ENCODE assay signal across 11 cellular contexts in the genomic region with DNA sequence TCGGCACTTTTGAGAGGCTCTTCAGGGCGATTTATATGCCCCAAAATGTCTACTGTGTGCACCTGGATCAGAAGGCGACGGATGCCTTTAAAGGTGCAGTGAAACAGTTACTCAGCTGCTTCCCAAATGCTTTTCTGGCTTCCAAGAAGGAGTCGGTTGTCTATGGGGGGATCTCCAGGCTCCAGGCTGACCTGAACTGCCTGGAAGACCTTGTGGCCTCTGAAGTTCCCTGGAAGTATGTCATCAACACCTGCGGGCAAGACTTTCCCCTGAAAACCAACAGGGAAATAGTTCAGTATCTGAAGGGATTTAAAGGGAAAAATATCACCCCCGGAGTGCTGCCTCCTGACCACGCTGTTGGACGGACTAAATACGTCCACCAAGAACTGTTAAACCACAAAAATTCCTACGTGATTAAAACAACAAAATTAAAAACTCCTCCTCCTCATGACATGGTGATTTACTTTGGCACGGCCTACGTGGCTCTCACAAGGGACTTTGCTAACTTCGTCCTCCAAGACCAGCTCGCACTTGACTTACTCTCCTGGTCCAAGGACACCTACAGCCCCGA. TPM values are rescaled to one million over a fixed set of nuclear protein-coding genes. Genes with fewer than 3 reads are reported as not detected.
DNase-seq lines count a peak whose midpoint lies in the region; ATAC-seq and TF ChIP-seq lines count a peak whose summit lies in the region.
"Had no signal": no experiment of that assay in that cellular context is flagged by ENCODE, and none has a peak within 500 bp of the region (broad histone marks: within the 10 kb centered on the region; RNA-seq: fewer than 3 reads in every experiment).

No MANE protein-coding gene starts in this region.

- H3K4me3 ChIP-seq in breast epithelium (peak overlapping the region; percentile 26 to 64 (median 43)), ascending aorta (peak overlapping the region; percentile 57 to 67), mesodermal cell (ENCODE audit: extremely low read depth, insufficient read depth, low read length, poor library complexity, severe bottlenecking) (no peak overlapping the region), aorta (ENCODE audit: low read length in 2 of 2) (peak overlapping the region; percentile 90 to 92)

- DNase-seq in breast epithelium (ENCODE audit: low spot score in 2 of 2) (peak; percentile 54), MCF 10A (ENCODE audit: unreplicated experiment) (no peak), ascending aorta (ENCODE audit: low spot score in 2 of 2) (peak in 1 of 2 donors; percentile 80), aorta (no peak), NCI-H226 (no peak), amniotic stem cell (lab: John Stamatoyannopoulos, UW) (no peak)
- DNase-seq: activated gamma-delta T cell, left cardiac atrium had no signal

- 91 to 95% methylated on average over 14 to 16 of the region's 16 CpGs for WGBS in mesodermal cell (ENCODE audit: insufficient coverage in 2 of 2), 2 experiments
- WGBS in aorta, 2 donors: 19% methylated on average over 16 of the region's 16 CpGs

- no peak overlapping the region for H3K4me3 Mint-ChIP-seq in MCF 10A (ENCODE audit: unreplicated experiment)

- POLR2A ChIA-PET in MCF 10A (lab: Yijun Ruan, JAX): no interaction called here

- H3K36me3 ChIP-seq in breast epithelium (no peaks in the 10 kb centered on the region), ascending aorta (no peaks in the 10 kb centered on the region), mesodermal cell (ENCODE audit: control insufficient read depth, insufficient read depth, low read length) (no peaks in the 10 kb centered on the region), aorta (ENCODE audit: control insufficient read depth in 1 of 2, insufficient read depth in 2 of 2, low read length in 1 of 2) (no peaks in the 10 kb centered on the region)

- H3K36me3 Mint-ChIP-seq in MCF 10A (ENCODE audit: insufficient read depth, unreplicated experiment): no peaks in the 10 kb centered on the region

- peaks cover 4% of the 10 kb centered on the region for H3K4me1 Mint-ChIP-seq in MCF 10A (ENCODE audit: insufficient read depth, unreplicated experiment)

- no peaks in the 10 kb centered on the region for H3K27me3 Mint-ChIP-seq in MCF 10A (ENCODE audit: insufficient read depth, unreplicated experiment)

- intact Hi-C loops in breast epithelium (cut with DNase I; ENCODE audit: low total_unique reads) (loop anchor here (1.0 to 2.0 kb wide), 2 partner anchors 16 to 99 kb away; no protein-coding TSS in a partner anchor), MCF 10A (cut with micrococcal nuclease) (no loop called here), ascending aorta (cut with DNase I) (loop anchor here (5.0 kb wide), 1 partner anchor 43 kb away; no protein-coding TSS in a partner anchor), aorta (cut with DNase I) (no loop called here)

- BruUV-seq in MCF 10A (replicated peaks; lab: Mats Ljungman, UMichigan): no TSS peak

- H3K27ac Mint-ChIP-seq in MCF 10A (ENCODE audit: low read depth, unreplicated experiment): no peak overlapping the region

- H3K9me3 ChIP-seq in breast epithelium (no peaks in the 10 kb centered on the region), ascending aorta (no peaks in the 10 kb centered on the region), mesodermal cell (ENCODE audit: control insufficient read depth, low read length) (no peaks in the 10 kb centered on the region), aorta (ENCODE audit: control insufficient read depth, low read length) (no peaks in the 10 kb centered on the region)

- peak; percentile 14 for TF ChIP-seq POLR2A in breast epithelium (IDR thresholded peaks at IDR 0.05)

- ATAC-seq in aorta (ENCODE audit: low FRiP score) (peak; percentile 19), GM21367 (IDR thresholded peaks at IDR 0.05; ENCODE audit: unreplicated experiment) (no peak)
- ATAC-seq: HCT116 had no signal

- H3K9me3 Mint-ChIP-seq in MCF 10A (ENCODE audit: unreplicated experiment): no peaks in the 10 kb centered on the region

- no peaks in the 10 kb centered on the region for H3K27me3 ChIP-seq in breast epithelium
- H3K27me3 ChIP-seq in ascending aorta: no peaks in the 10 kb centered on the region
- H3K27me3 ChIP-seq in aorta (ENCODE audit: control insufficient read depth in 1 of 2, insufficient read depth in 2 of 2, low read length in 1 of 2): no peaks in the 10 kb centered on the region

- no peak for TF ChIP-seq CTCF in breast epithelium (IDR thresholded peaks at IDR 0.05)
- TF ChIP-seq CTCF in MCF 10A (IDR thresholded peaks at IDR 0.05; ENCODE audit: unreplicated experiment): no peak
- TF ChIP-seq CTCF in ascending aorta (IDR thresholded peaks at IDR 0.05): no peak

- CTCF ChIA-PET in MCF 10A (lab: Yijun Ruan, JAX): no interaction called here

- no peaks in the 10 kb centered on the region for H3K4me1 ChIP-seq in breast epithelium
- peaks cover 0 to 10% of the 10 kb centered on the region in 2 donors for H3K4me1 ChIP-seq in ascending aorta
- peaks cover 30% of the 10 kb centered on the region for H3K4me1 ChIP-seq in mesodermal cell (ENCODE audit: control insufficient read depth, insufficient read depth, low read length, poor library complexity, severe bottlenecking)
- peaks cover 0 to 2% of the 10 kb centered on the region in 2 donors for H3K4me1 ChIP-seq in aorta (ENCODE audit: control insufficient read depth in 1 of 2, insufficient read depth in 2 of 2, low read length in 2 of 2)

- H3K27ac ChIP-seq in breast epithelium (peak overlapping the region; percentile 90 to 92), ascending aorta (peak overlapping the region; percentile 80 to 92), mesodermal cell (ENCODE audit: low read depth, low read length, severe bottlenecking) (peak overlapping the region; percentile 57), aorta (ENCODE audit: low read depth in 1 of 2, low read length in 2 of 2) (peak overlapping the region; percentile 97 to 100)

RNA-seq across cellular contexts. Expression of a gene that starts 8.2 kb away (rescaled TPM):
- total RNA-seq in breast epithelium (10 to 100 TPM in 2 of 3 donors, 1 to 10 TPM in 1; 1.4 to 22.0 (median 13.4) TPM), MCF 10A (2022) (0.63 and 0.96 TPM in 2 replicates), ascending aorta (16.7 TPM), aorta (10 to 100 TPM; 14.6 to 18.6 TPM)
- 8.3 TPM for polyA plus RNA-seq in mesodermal cell (2013, experiment 1 of 2)
- polyA plus RNA-seq in mesodermal cell (2013, experiment 2 of 2): 8.5 TPM
- 1 to 10 TPM; 3.4 to 3.9 TPM for polyA plus RNA-seq in aorta

Comparison
In these comparisons a context has a peak if more than half of its experiments do, and no peak if none do; other contexts are left out.
1. DNase-seq: peak in breast epithelium (2 of 2); none in MCF 10A (single experiment), aorta (0 of 2), NCI-H226 (single experiment) and amniotic stem cell (single experiment).
2. intact Hi-C loops: an anchor here in breast epithelium (1.0 to 2.0 kb wide) and ascending aorta (5.0 kb wide); none called in MCF 10A and aorta.
3. Peak in every context shown above with its lines, with median percentiles within 50 percentile points of each other: H3K27ac ChIP-seq.